In the genomic region with DNA sequence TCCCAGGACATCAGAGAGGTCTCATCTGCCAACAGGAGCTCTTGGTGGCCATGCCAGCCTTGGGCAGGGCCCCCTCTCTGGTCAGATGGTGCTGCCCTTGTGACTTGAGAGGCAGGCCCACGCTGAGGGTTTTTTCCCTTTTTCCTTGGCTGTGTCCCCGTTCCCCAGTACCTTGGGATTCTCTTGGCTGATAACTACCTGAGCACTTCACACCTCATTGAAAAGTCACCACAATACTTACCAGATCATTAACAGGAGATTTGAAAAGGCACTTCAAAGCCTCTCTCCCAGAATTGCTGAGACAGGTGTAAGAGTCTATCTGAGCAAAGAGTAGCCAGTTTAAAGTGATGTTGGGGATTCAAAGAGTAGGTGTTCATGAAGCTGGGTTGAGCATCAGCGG, we compare ENCODE assay signal across 19 cellular contexts.
"Had no signal": no experiment of that assay in that cellular context is flagged by ENCODE, and none has a peak within 500 bp of the region (broad histone marks: within the 10 kb centered on the region; RNA-seq: fewer than 3 reads in every experiment).

No MANE protein-coding gene starts in this region.

- ATAC-seq: activated CD8-positive, alpha-beta memory T cell treated with anti-CD3 and anti-CD28 coated beads, Interleukin-2, amount 10 ng/mL, durations not matched to agents 7 days and 5 days; activated CD8-positive, alpha-beta T cell treated with anti-CD3 and anti-CD28 coated beads, Interleukin-2, amount 10 ng/mL, durations not matched to agents 7 days and 5 days; body of pancreas; gastroesophageal sphincter; left cardiac atrium; left ventricle myocardium superior; right lobe of liver had no signal

- DNase-seq: activated B cell treated with CpG ODN at 0.5 μM for 24 hours; activated CD8-positive, alpha-beta memory T cell treated with anti-CD3 and anti-CD28 coated beads, Interleukin-2, amount 10 ng/mL, durations not matched to agents 7 days and 5 days; activated CD8-positive, alpha-beta T cell treated with anti-CD3 and anti-CD28 coated beads, Interleukin-2, amount 10 ng/mL, durations not matched to agents 7 days and 5 days; activated T-cell treated with anti-CD3 and anti-CD28 coated beads, Interleukin-2, amount 50 U/mL, for 48 hours; anterior cingulate cortex; body of pancreas; cerebellar nuclear complex; colonic mucosa; effector memory CD4-positive, alpha-beta T cell; erythroblast; left cardiac atrium; left ventricle myocardium superior; naive B cell; nephron progenitor cell; ovary; right lobe of liver; stimulated activated CD4-positive, alpha-beta T cell treated with anti-CD3 and anti-CD28 coated beads, Interleukin-2, amount 100 ng/mL, for 48 hours; stimulated activated naive CD4-positive, alpha-beta T cell treated with Interleukin-2 at 50 U/mL for 16 hours had no signal
